ENCODE assay signal across 22 cellular contexts in the genomic region with DNA sequence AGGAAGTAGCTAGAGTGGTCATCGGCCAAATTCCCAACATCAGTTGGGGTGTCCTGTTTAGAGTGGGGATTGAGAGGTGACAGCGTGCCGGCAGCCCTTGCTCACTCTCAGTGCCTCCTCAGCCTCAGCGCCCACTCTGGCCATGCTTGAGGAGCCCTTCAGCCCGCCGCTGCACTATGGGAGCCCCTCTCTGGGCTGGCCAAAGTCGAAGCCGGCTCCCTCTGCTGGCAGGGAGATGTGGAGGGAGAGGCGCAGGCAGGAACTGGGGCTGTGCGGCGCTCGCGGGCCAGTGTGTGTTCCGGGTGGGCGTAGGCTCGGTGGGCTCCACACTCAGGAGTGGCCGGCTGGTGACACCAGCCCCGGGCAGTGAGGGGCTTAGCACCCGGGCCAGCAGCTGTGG. TPM values are rescaled to one million over a fixed set of nuclear protein-coding genes. Genes with fewer than 3 reads are reported as not detected.
A peak's percentile ranks its signal among the peaks of the same experiment; 100 is the strongest.
DNase-seq lines count a peak whose midpoint lies in the region; ATAC-seq, FAIRE-seq and TF ChIP-seq lines count a peak whose summit lies in the region.
"Had no signal": no experiment of that assay in that cellular context is flagged by ENCODE, and none has a peak within 500 bp of the region (broad histone marks: within the 10 kb centered on the region; RNA-seq: fewer than 3 reads in every experiment).

No MANE protein-coding gene starts in this region.

- H2AFZ ChIP-seq in K562 (ENCODE audit: low read depth, low read length) (no peak overlapping the region), HepG2 (ENCODE audit: low read length) (no peak overlapping the region)

- ATAC-seq in K562 (no peak), HepG2 (no peak)
- ATAC-seq: CD8-positive, alpha-beta T cell had no signal

- no peaks in the 10 kb centered on the region for H4K20me1 ChIP-seq in DOHH2 (ENCODE audit: control insufficient read depth, insufficient read depth, low read depth, low read length)
- no peaks in the 10 kb centered on the region for H4K20me1 ChIP-seq in K562 (replicated peaks; ENCODE audit: control insufficient read depth, insufficient read depth, low read length)
- H4K20me1 ChIP-seq in HepG2 (ENCODE audit: insufficient read depth, low read length) = no peaks in the 10 kb centered on the region
- H4K20me1 ChIP-seq: BLaER1 treated with 17β-estradiol and CSF1 and Interleukin-3, amounts not matched to agents 10 nM and 100 nM had no signal

- no peaks in the 10 kb centered on the region for H3K27me3 ChIP-seq in DOHH2 (ENCODE audit: control insufficient read depth, low read length)
- H3K27me3 ChIP-seq in K562 (ENCODE audit: control insufficient read depth in 2 of 2, insufficient read depth in 2 of 2, low read length in 2 of 2) = no peaks in the 10 kb centered on the region
- H3K27me3 ChIP-seq in HepG2 (ENCODE audit: control insufficient read depth in 1 of 2, insufficient read depth in 2 of 2, low read length in 2 of 2) = no peaks in the 10 kb centered on the region
- H3K27me3 ChIP-seq: BLaER1 treated with 17β-estradiol and CSF1 and Interleukin-3, amounts not matched to agents 10 nM and 100 nM; SJCRH30 had no signal

- no peaks in the 10 kb centered on the region for H3F3A ChIP-seq in DOHH2 (ENCODE audit: control insufficient read depth, insufficient read depth)

- H3K27me3 Mint-ChIP-seq in endothelial cell (ENCODE audit: unreplicated experiment) = peaks cover 3% of the 10 kb centered on the region

- intact Hi-C loops in K562 (cut with micrococcal nuclease) = no loop called here
- intact Hi-C loops in HepG2 (cut with micrococcal nuclease; ENCODE audit: unreplicated experiment) = loop anchor here (10.0 kb wide), 2 partner anchors 186 to 1294 kb away; no protein-coding TSS in a partner anchor

- FAIRE-seq in K562 (lab: Jason Lieb, UNC) (no peak), HepG2 (lab: Jason Lieb, UNC) (no peak)
- FAIRE-seq: RCC 7860 had no signal

- no peaks in the 10 kb centered on the region for H3K9me2 ChIP-seq in DOHH2 (replicated peaks; ENCODE audit: control insufficient read depth, low read length)

- H3K9me3 Mint-ChIP-seq in endothelial cell (ENCODE audit: unreplicated experiment) = peaks cover 5% of the 10 kb centered on the region
- H3K9me3 Mint-ChIP-seq: CD8-positive, alpha-beta T cell had no signal

- TF ChIP-seq RAD21 in K562 (CRISPR knock-in tag; conservative IDR thresholded peaks at IDR 0.05 in 1 of 2, IDR thresholded peaks at IDR 0.05 in 1 of 2) (peak in 1 of 2 experiments; percentile 27; a peak in 2 of 4 replicates), HepG2 (CRISPR knock-in tag; IDR thresholded peaks at IDR 0.05) (no peak)

- H3K4me1 ChIP-seq in DOHH2 (ENCODE audit: control insufficient read depth, low read length) = peaks cover 15% of the 10 kb centered on the region
- H3K4me1 ChIP-seq in K562 (replicated peaks in 1 of 2; ENCODE audit: control insufficient read depth in 2 of 2, insufficient read depth in 2 of 2, low read length in 2 of 2) = peaks cover 2 to 4% of the 10 kb centered on the region in 2 experiments; a peak in 3 of 5 replicates
- peaks cover 35% of the 10 kb centered on the region for H3K4me1 ChIP-seq in HepG2 (ENCODE audit: insufficient read depth, low read length)
- H3K4me1 ChIP-seq: HAP-1 had no signal

- TF ChIP-seq EP300 in K562 (IDR thresholded peaks at IDR 0.05; ENCODE audit: low read length) = no peak
- no peak for TF ChIP-seq EP300 in HepG2 (IDR thresholded peaks at IDR 0.05; ENCODE audit: low read depth in 2 of 2, low read length in 2 of 2)
- no peak for TF ChIP-seq EP300 in HepG2 (CRISPR knock-in tag; IDR thresholded peaks at IDR 0.05; ENCODE audit: borderline replicate concordance)

- H3K36me3 Mint-ChIP-seq in endothelial cell (ENCODE audit: low read depth, unreplicated experiment) = peaks cover 3% of the 10 kb centered on the region
- H3K36me3 Mint-ChIP-seq: CD8-positive, alpha-beta T cell had no signal

- BruUV-seq in K562 (replicated peaks; lab: Mats Ljungman, UMichigan) (no TSS peak), HepG2 (replicated peaks; lab: Mats Ljungman, UMichigan) (no TSS peak)

- CTCF ChIA-PET in K562 (lab: Yijun Ruan, JAX; ENCODE audit: low intra/inter-chr PET ratio) = no interaction called here
- CTCF ChIA-PET in HepG2 (lab: Yijun Ruan, JAX; ENCODE audit: low intra/inter-chr PET ratio, low total read pairs) = no interaction called here

- H3K4me2 ChIP-seq in DOHH2 (ENCODE audit: low read length) = no peak overlapping the region
- no peak overlapping the region for H3K4me2 ChIP-seq in K562 (ENCODE audit: insufficient read depth, low read length)
- H3K4me2 ChIP-seq in HepG2 (ENCODE audit: low read depth, low read length) = no peak overlapping the region

- peaks cover 3% of the 10 kb centered on the region for H3K4me1 Mint-ChIP-seq in endothelial cell (ENCODE audit: unreplicated experiment)

- WGBS in K562 (ENCODE audit: insufficient coverage, low coverage, missing lambda C conversion rate) = 75% methylated on average over 18 of the region's 19 CpGs
- WGBS in HepG2 (ENCODE audit: low lambda C conversion rate) = 83% methylated on average over 15 of the region's 19 CpGs

- H3K36me3 ChIP-seq in DOHH2 (ENCODE audit: control insufficient read depth, low read length) = no peaks in the 10 kb centered on the region
- H3K36me3 ChIP-seq in K562 (ENCODE audit: control insufficient read depth, insufficient read depth, low read length) = no peaks in the 10 kb centered on the region
- H3K36me3 ChIP-seq in HepG2 (replicated peaks in 1 of 2; ENCODE audit: control insufficient read depth in 1 of 2, insufficient read depth in 2 of 2, low read length in 2 of 2) = no peaks in the 10 kb centered on the region
- H3K36me3 ChIP-seq: HAP-1, SJCRH30 had no signal

- H3K9me3 ChIP-seq in DOHH2 (ENCODE audit: control insufficient read depth, insufficient read depth, low read length) = no peaks in the 10 kb centered on the region; the same call in 1 of the 2 replicates
- H3K9me3 ChIP-seq in K562 (replicated peaks; ENCODE audit: control insufficient read depth, insufficient read depth, low read depth, low read length) = peaks cover 2% of the 10 kb centered on the region; the same call in 1 of the 2 replicates
- H3K9me3 ChIP-seq in HepG2 (ENCODE audit: low read length) = no peaks in the 10 kb centered on the region
- H3K9me3 ChIP-seq: HAP-1, SJCRH30 had no signal

- no peak overlapping the region for H3K27ac Mint-ChIP-seq in endothelial cell (ENCODE audit: unreplicated experiment)
- H3K27ac Mint-ChIP-seq: CD8-positive, alpha-beta T cell had no signal

- H3K4me3 Mint-ChIP-seq in endothelial cell (ENCODE audit: unreplicated experiment) = no peak overlapping the region
- H3K4me3 Mint-ChIP-seq: CD8-positive, alpha-beta T cell had no signal

- TF ChIP-seq CTCF in DOHH2 (IDR thresholded peaks at IDR 0.05; ENCODE audit: low read depth, low read length, poor library complexity, severe bottlenecking) (peak; percentile 9), GM13977 (IDR thresholded peaks at IDR 0.05; ENCODE audit: extremely low read depth, insufficient read depth, missing control alignments) (peak; percentile 5), K562 (IDR thresholded peaks at IDR 0.05 in 2 of 3, conservative IDR thresholded peaks at IDR 0.05 in 1 of 3; ENCODE audit: insufficient read depth in 2 of 3, low read depth in 1 of 3, low read length in 3 of 3) (no peak), HepG2 (CRISPR knock-in tag; IDR thresholded peaks at IDR 0.05) (no peak; the same call in 1 of the 2 replicates), endothelial cell (IDR thresholded peaks at IDR 0.05; ENCODE audit: unreplicated experiment) (no peak)

- no peak overlapping the region for H3K4me3 ChIP-seq in DOHH2 (ENCODE audit: low read length)
- no peak overlapping the region for H3K4me3 ChIP-seq in K562
- no peak overlapping the region for H3K4me3 ChIP-seq in HepG2 (replicated peaks in 1 of 3; ENCODE audit: insufficient read depth in 1 of 3, low read depth in 2 of 3, low read length in 3 of 3)
- H3K4me3 ChIP-seq: BLaER1 treated with 17β-estradiol and CSF1 and Interleukin-3, amounts not matched to agents 10 nM and 100 nM; HAP-1; SJCRH30 had no signal

- DNase-seq in GM13977 (ENCODE audit: low spot score) (no peak), K562 (ENCODE audit: extremely low read depth in 1 of 4, low spot score in 3 of 4) (no peak), HepG2 (ENCODE audit: low spot score) (no peak), NCI-H146 treated with DMSO at 0.1 percent for 48 hours (lab: John Stamatoyannopoulos, UW; ENCODE audit: unreplicated experiment) (no peak), endothelial cell (ENCODE audit: low spot score) (no peak), NCI-H446 treated with DMSO at 0.1 percent for 48 hours (lab: John Stamatoyannopoulos, UW) (no peak)
- DNase-seq: ACHN; CD8-positive, alpha-beta T cell; GDM1; KG1; NCI-H1092 treated with DMSO at 0.1 percent for 48 hours; NCI-H146; NCI-H2029 treated with DMSO at 0.1 percent for 48 hours; NCI-H226; NCI-H524; NCI-H82; OCI-M1; SJCRH30 had no signal

- TF ChIP-seq POLR2A in K562 (conservative IDR thresholded peaks at IDR 0.05) = no peak
- no peak for TF ChIP-seq POLR2A in HepG2 (IDR thresholded peaks at IDR 0.05; ENCODE audit: insufficient read depth in 1 of 2, low read depth in 2 of 2, low read length in 2 of 2)

- H3K9me1 ChIP-seq in K562 (ENCODE audit: control insufficient read depth, insufficient read depth, low read length) = no peaks in the 10 kb centered on the region

- POLR2A ChIA-PET in K562 (lab: Yijun Ruan, JAX) (no interaction called here), HepG2 (lab: Yijun Ruan, JAX) (no interaction called here)

- no peak overlapping the region for H3K9ac ChIP-seq in K562 (ENCODE audit: insufficient read depth in 1 of 2, low read depth in 2 of 2, low read length in 2 of 2)
- no peak overlapping the region for H3K9ac ChIP-seq in HepG2 (ENCODE audit: insufficient read depth, low read depth, low read length)

- in situ Hi-C loops in GM13977 (cut with MboI; ENCODE audit: low pct_unique_long_range_greater_than_20kb, low sequenced_read_pairs, unreplicated experiment) = no loop called here
- in situ Hi-C loops in K562 (cut with MboI) = loop anchor here (10.0 kb wide), 1 partner anchor 234 kb away; no protein-coding TSS in a partner anchor
- in situ Hi-C loops in HepG2 (cut with HindIII; ENCODE audit: extremely low pct_ligation_motif_present, low pct_unique_long_range_greater_than_20kb) = loop anchor here (10.0 kb wide), 1 partner anchor 84 kb away; a partner anchor contains a TSS

- no peak overlapping the region for H3K27ac ChIP-seq in DOHH2 (ENCODE audit: low read depth, low read length)
- no peak overlapping the region for H3K27ac ChIP-seq in K562 (ENCODE audit: extremely low read depth, low read depth, low read length)
- no peak overlapping the region for H3K27ac ChIP-seq in HepG2 (ENCODE audit: extremely low read length, insufficient read depth, low read length)
- H3K27ac ChIP-seq: SJCRH30 had no signal

- H3K79me2 ChIP-seq in DOHH2 (ENCODE audit: control insufficient read depth, low read length) (no peaks in the 10 kb centered on the region), K562 (ENCODE audit: control insufficient read depth, insufficient read depth, low read length) (no peaks in the 10 kb centered on the region), HepG2 (ENCODE audit: insufficient read depth, low read length) (no peaks in the 10 kb centered on the region)

RNA-seq across cellular contexts. Expression of a gene that starts 7.1 kb away (rescaled TPM):
- total RNA-seq in K562 (2011; cell fraction: chromatin; rRNA removed; ENCODE audit: low replicate concordance) = 22.8 and 65.9 TPM in 2 replicates
- total RNA-seq in K562 (2011; cell fraction: nucleolus; rRNA removed) = 11.3 and 12.8 TPM in 2 replicates
- 24.1 and 26.8 TPM in 2 replicates for total RNA-seq in K562 (2011; cell fraction: nucleoplasm; rRNA removed)
- total RNA-seq in K562 (2014; rRNA removed) = 44.8 and 65.5 TPM in 2 replicates
- 97.0 and 120 TPM in 2 replicates for total RNA-seq in K562 (2014; rRNA removed; fragmentation: Illumina TruSeq; extraction: Trizol)
- total RNA-seq in K562 (2015; rRNA removed; fragmentation: Illumina TruSeq; extraction: Trizol) = 80.7 and 85.8 TPM in 2 replicates
- total RNA-seq in K562 (2021) = 61.5 and 65.3 TPM in 2 replicates
- polyA plus RNA-seq in K562 (2011; rRNA removed) = 85.2 and 98.7 TPM in 2 replicates
- 6.5 and 18.3 TPM in 2 replicates for polyA plus RNA-seq in K562 (2011; cell fraction: cytosol; rRNA removed)
- polyA plus RNA-seq in K562 (2011; cell fraction: nucleus; rRNA removed) = 32.3 and 51.0 TPM in 2 replicates
- 46.9 and 78.6 TPM in 2 replicates for polyA plus RNA-seq in K562 (2012)
- polyA plus RNA-seq in K562 (2014; fragmentation: Illumina TruSeq; extraction: Trizol) = 83.0 and 95.8 TPM in 2 replicates
- polyA plus RNA-seq in K562 (2014; fragmentation: Nextera tagmentation; extraction: Ambion mirVana) = 10 to 100 TPM; 39.4 to 53.7 TPM
- 74.3 and 84.3 TPM in 2 replicates for polyA plus RNA-seq in K562 (2014; rRNA removed)
- polyA minus RNA-seq in K562 (2011; rRNA and poly(A)+ RNA removed) = 47.8 and 60.0 TPM in 2 replicates
- 18.9 and 22.0 TPM in 2 replicates for polyA minus RNA-seq in K562 (2011; cell fraction: cytosol; rRNA and poly(A)+ RNA removed)
- 15.9 and 31.9 TPM in 2 replicates for polyA minus RNA-seq in K562 (2011; cell fraction: nucleus; rRNA and poly(A)+ RNA removed)
- 35.8 and 39.5 TPM in 2 replicates for total RNA-seq in HepG2 (2016; rRNA removed; fragmentation: Illumina TruSeq; extraction: Trizol)
- 8.2 and 10.1 TPM in 2 replicates for total RNA-seq in HepG2 (2016; cell fraction: cytosol; rRNA removed; fragmentation: Illumina TruSeq; extraction: Trizol; ENCODE audit: low read depth)
- 38.2 and 42.4 TPM in 2 replicates for total RNA-seq in HepG2 (2016; cell fraction: insoluble cytoplasmic fraction; rRNA removed; fragmentation: Illumina TruSeq; extraction: Trizol)
- 16.6 and 20.5 TPM in 2 replicates for total RNA-seq in HepG2 (2016; cell fraction: membrane; rRNA removed; fragmentation: Illumina TruSeq; extraction: Trizol)
- 39.9 and 48.4 TPM in 2 replicates for total RNA-seq in HepG2 (2016; cell fraction: nucleus; rRNA removed; fragmentation: Illumina TruSeq; extraction: Trizol)
- polyA plus RNA-seq in HepG2 (2011; rRNA removed) = 9.4 and 11.7 TPM in 2 replicates
- polyA plus RNA-seq in HepG2 (2011; cell fraction: cytosol; rRNA removed) = 2.8 and 3.0 TPM in 2 replicates
- 10.6 and 11.4 TPM in 2 replicates for polyA plus RNA-seq in HepG2 (2011; cell fraction: nucleus; rRNA removed)
- 5.6 and 13.7 TPM in 2 replicates for polyA plus RNA-seq in HepG2 (2012)
- polyA plus RNA-seq in HepG2 (2016; cell fraction: cytosol; fragmentation: Illumina TruSeq; extraction: Trizol; ENCODE audit: low read depth) = 9.4 and 9.6 TPM in 2 replicates
- polyA plus RNA-seq in HepG2 (2016; cell fraction: insoluble cytoplasmic fraction; fragmentation: Illumina TruSeq; extraction: Trizol; ENCODE audit: low read depth) = 39.3 and 43.6 TPM in 2 replicates
- polyA plus RNA-seq in HepG2 (2016; cell fraction: membrane; fragmentation: Illumina TruSeq; extraction: Trizol; ENCODE audit: low read depth) = 10.5 and 12.6 TPM in 2 replicates
- 79.2 and 84.0 TPM in 2 replicates for polyA plus RNA-seq in HepG2 (2016; cell fraction: nucleus; fragmentation: Illumina TruSeq; extraction: Trizol; ENCODE audit: insufficient read depth, low read depth)
- 2.0 and 3.8 TPM in 2 replicates for polyA minus RNA-seq in HepG2 (2011; rRNA and poly(A)+ RNA removed; ENCODE audit: low replicate concordance)
- 3.2 and 3.7 TPM in 2 replicates for polyA minus RNA-seq in HepG2 (2011; cell fraction: cytosol; rRNA and poly(A)+ RNA removed)
- polyA minus RNA-seq in HepG2 (2011; cell fraction: nucleus; rRNA and poly(A)+ RNA removed) = 21.8 and 22.4 TPM in 2 replicates
- total RNA-seq in endothelial cell (ENCODE audit: unreplicated experiment) = 13.7 TPM

Comparison
In these comparisons a context has a peak if more than half of its experiments do, and no peak if none do; other contexts are left out.
1. CTCF ChIP-seq: peak in DOHH2 (single experiment) and GM13977 (single experiment); none in K562 (0 of 3), HepG2 (single experiment) and endothelial cell (single experiment).